In genomic region chr12:94168041-94168440, GRCh38 we compare ENCODE assay signal across 1 cellular context.
TF ChIP-seq lines count a peak whose summit lies in the region.

No MANE protein-coding gene starts in this region.

TF ChIP-seq in K562, 482 proteins besides CTCF, POLR2A, EP300 and RAD21 (continued from another document):
- TF ChIP-seq MITF (IDR thresholded peaks at IDR 0.05) (no peak), ZBTB12 (CRISPR knock-in tag; IDR thresholded peaks at IDR 0.05) (no peak), CBFA2T2 (conservative IDR thresholded peaks at IDR 0.05) (peak; percentile 27; the same call in 1 of the 2 replicates)
